8 cellular contexts compared by ENCODE assay signal in the genomic region with DNA sequence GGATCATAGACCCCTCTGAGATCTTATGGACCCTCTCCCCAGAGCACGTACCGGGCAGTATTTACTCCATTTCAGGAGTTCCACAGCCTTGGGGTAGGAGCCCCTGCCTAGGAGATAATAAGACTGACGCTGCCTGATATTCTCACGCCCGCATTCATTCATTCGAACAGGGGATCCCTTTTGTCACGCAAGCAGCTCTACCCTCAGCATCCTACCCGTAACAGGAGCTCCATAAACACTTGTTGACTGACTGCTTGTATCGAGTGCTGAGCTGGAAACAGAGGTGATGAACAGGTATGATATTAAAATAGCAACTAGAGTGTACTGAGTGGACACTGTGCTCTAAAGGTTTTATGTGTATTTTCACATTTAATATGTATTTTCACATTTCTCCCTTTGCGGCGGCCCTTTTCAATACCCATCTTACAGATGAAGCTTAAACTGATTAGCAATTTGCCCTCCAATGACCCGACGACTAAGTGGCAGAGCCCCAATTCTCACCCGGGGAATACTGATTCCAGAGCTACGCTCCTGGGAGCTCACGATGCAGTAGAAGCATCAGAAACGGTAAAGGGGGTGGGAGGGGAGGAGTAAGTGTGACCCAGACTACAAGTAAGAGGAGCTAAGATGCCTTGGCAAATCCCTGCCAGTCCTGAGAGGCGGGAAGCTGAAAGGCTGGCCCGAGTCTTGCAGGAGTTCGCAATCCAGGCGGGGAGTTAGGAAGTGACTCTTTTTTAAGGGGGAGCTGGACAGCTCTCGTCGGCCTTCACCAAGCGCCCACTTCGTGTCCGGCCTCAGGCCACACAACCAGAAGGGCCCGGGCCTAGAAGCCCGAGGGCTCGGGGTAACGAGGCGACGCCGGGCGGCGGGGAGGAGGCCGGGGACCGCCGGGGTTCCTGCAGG.
DNase-seq lines count a peak whose midpoint lies in the region; ATAC-seq and TF ChIP-seq lines count a peak whose summit lies in the region.

No MANE protein-coding gene starts in this region.

- ATAC-seq in GM21360 (IDR thresholded peaks at IDR 0.05; ENCODE audit: unreplicated experiment) (peak; percentile 9), RWPE2 (ENCODE audit: low read depth) (peak; percentile 51)

- peaks cover 21% of the 10 kb centered on the region for H3K4me1 ChIP-seq in RWPE2 (ENCODE audit: insufficient read depth, poor library complexity, severe bottlenecking)

- H3K4me3 ChIP-seq in RWPE2 (ENCODE audit: severe bottlenecking) (peak overlapping the region; percentile 72), iPS-11a (ENCODE audit: low read depth, low read length) (peak overlapping the region; percentile 78), retinal pigment epithelial cell (ENCODE audit: low read length) (peak overlapping the region; percentile 77)

- no peaks in the 10 kb centered on the region for H3K9me3 ChIP-seq in RWPE2 (ENCODE audit: severe bottlenecking)

- DNase-seq in DMS53 treated with DMSO at 0.1 percent for 48 hours (lab: John Stamatoyannopoulos, UW; ENCODE audit: unreplicated experiment) = peak; percentile 36
- peak; percentile 68 for DNase-seq in HK-2 (ENCODE audit: unreplicated experiment)
- DNase-seq in RWPE2 (ENCODE audit: low spot score) = no peak
- peak; percentile 36 for DNase-seq in brain pericyte (ENCODE audit: low read depth, low spot score)
- peak; percentile 33 for DNase-seq in retinal pigment epithelial cell (ENCODE audit: low read depth)
- no peak for DNase-seq in NOMO-1 treated with dmso at 0.1 percent for 144 hours (lab: John Stamatoyannopoulos, UW; ENCODE audit: unreplicated experiment)

- peaks cover 9% of the 10 kb centered on the region for H3K36me3 ChIP-seq in RWPE2 (ENCODE audit: low read depth)

- peak overlapping the region; percentile 54 for H3K27ac ChIP-seq in RWPE2 (ENCODE audit: poor library complexity, severe bottlenecking)

- TF ChIP-seq CTCF in RWPE2 (IDR thresholded peaks at IDR 0.05; ENCODE audit: poor library complexity, severe bottlenecking) (no peak), retinal pigment epithelial cell (conservative IDR thresholded peaks at IDR 0.05; ENCODE audit: low read depth, low read length) (no peak)

- H3K27me3 ChIP-seq in RWPE2 (ENCODE audit: insufficient read depth, poor library complexity, severe bottlenecking) = no peaks in the 10 kb centered on the region

Comparison
In these comparisons a context has a peak if more than half of its experiments do, and no peak if none do; other contexts are left out.
1. DNase-seq: peak in DMS53 treated with DMSO at 0.1 percent for 48 hours (single experiment), HK-2 (single experiment), brain pericyte (single experiment) and retinal pigment epithelial cell (single experiment); none in RWPE2 (single experiment) and NOMO-1 treated with dmso at 0.1 percent for 144 hours (single experiment).
2. Peak in every context shown above with its lines, with median percentiles within 50 percentile points of each other: H3K4me3 ChIP-seq.